ENCODE assay signal across 1 cellular context in the genomic region with DNA sequence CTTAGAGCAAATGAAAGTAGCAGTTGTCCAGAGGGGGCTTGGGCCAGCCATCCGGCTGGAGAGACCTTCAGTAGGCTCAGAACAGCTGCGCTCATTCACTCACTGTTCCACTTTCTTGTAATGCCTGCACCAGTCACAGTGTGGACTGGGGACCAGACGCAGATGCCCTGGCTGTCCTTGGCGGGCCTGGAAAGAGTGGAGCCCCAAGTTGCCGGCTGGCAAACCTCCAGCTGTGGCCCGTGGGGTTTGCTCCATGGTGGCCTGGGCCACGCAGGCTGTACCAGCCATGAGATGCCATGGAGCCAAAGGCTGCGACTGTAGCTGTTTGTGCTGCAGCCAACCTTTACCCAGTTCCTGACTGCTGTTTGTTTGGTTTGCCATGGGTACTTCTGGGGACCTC.
TF ChIP-seq lines count a peak whose summit lies in the region.

No MANE protein-coding gene starts in this region.

TF ChIP-seq in H1, 55 proteins besides CTCF, POLR2A, EP300 and RAD21:
- TF ChIP-seq KDM4A (IDR thresholded peaks at IDR 0.05; ENCODE audit: low read depth, low read length, severe bottlenecking), result no peak
- TF ChIP-seq CEBPB (IDR thresholded peaks at IDR 0.05; ENCODE audit: low read depth, low read length), result no peak
- TF ChIP-seq FOSL1 (IDR thresholded peaks at IDR 0.05; ENCODE audit: insufficient read depth, low read depth, low read length), result no peak
- no peak for TF ChIP-seq CBX5 (IDR thresholded peaks at IDR 0.05; ENCODE audit: low read depth, low read length)
- TF ChIP-seq, protein P1, sequence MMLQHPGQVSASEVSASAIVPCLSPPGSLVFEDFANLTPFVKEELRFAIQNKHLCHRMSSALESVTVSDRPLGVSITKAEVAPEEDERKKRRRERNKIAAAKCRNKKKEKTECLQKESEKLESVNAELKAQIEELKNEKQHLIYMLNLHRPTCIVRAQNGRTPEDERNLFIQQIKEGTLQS (IDR thresholded peaks at IDR 0.05; ENCODE audit: insufficient read depth, low read depth, low read length), result no peak
